Comparison of ENCODE assay signal across 8 cellular contexts in the genomic region with DNA sequence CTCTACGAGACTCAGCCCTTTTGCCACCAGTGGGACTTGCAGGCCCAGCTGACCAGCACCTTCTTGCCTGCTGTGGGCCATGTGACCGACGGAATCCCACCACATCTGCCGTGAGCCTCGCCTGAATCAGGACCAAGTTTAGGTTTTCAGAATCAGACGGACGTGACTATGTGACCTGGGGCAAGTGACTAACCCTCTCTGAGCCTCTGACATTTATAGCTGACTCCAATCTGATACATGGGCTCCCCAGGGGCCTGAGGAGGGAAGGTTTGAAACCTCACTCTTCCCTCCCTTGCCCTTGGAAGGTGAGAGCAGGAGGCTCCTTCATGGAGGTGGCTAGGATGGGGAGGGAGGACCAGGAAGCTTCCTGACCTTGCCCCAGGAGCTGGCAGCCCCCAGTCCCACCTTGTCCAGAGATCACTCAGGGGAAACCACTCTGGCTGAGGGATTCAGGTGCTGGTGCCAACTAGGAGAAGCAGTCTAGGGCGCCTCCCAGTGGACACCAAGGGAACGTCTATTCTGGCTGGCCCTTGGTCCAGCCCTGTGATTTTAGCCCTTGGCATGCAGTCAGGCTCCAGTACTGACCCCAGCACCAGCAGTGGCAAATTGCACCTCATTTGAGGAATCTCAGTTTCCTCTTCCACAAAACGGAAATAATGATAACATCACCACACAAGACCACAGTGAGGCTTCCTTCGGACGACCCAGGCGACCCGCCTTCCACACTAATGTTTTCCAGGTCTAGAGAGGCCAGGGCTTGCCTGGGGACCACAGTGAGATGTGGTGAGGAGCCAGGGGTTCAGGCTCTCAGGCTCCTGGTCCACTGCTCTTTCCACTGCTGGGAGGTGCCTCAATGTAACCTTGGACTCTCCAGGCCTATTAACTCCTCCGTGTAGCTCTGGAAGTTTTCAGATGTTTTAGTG.
A peak's percentile ranks its signal among the peaks of the same experiment; 100 is the strongest.
DNase-seq lines count a peak whose midpoint lies in the region; TF ChIP-seq lines count a peak whose summit lies in the region.

No MANE protein-coding gene starts in this region.

- no peak overlapping the region for H3K9ac ChIP-seq in parathyroid adenoma

- TF ChIP-seq CTCF in GM12875 (IDR thresholded peaks at IDR 0.05; ENCODE audit: borderline replicate concordance, insufficient read depth, low read depth, low read length) (peak; percentile 79), foreskin fibroblast (IDR thresholded peaks at IDR 0.05; ENCODE audit: low read depth, low read length) (peak; percentile 91), parathyroid adenoma (IDR thresholded peaks at IDR 0.05) (peak; percentile 70)

- H3K27ac ChIP-seq in parathyroid adenoma, result no peak overlapping the region

- H3K36me3 ChIP-seq in parathyroid adenoma (ENCODE audit: control insufficient read depth, insufficient read depth, low read length), result no peaks in the 10 kb centered on the region

- no peaks in the 10 kb centered on the region for H3K27me3 ChIP-seq in parathyroid adenoma (ENCODE audit: control insufficient read depth, insufficient read depth, low read length)

- H3K4me3 ChIP-seq in GM12875 (ENCODE audit: low read depth, low read length), result no peak overlapping the region
- no peak overlapping the region for H3K4me3 ChIP-seq in foreskin fibroblast (ENCODE audit: low read depth in 1 of 2, low read length in 2 of 2)
- H3K4me3 ChIP-seq in parathyroid adenoma (ENCODE audit: low read depth, low read length), result no peak overlapping the region

- no peak overlapping the region for H2AFZ ChIP-seq in parathyroid adenoma

- no peaks in the 10 kb centered on the region for H3K9me3 ChIP-seq in parathyroid adenoma (ENCODE audit: control insufficient read depth, low read length)

- no peak overlapping the region for H3K4me2 ChIP-seq in parathyroid adenoma (ENCODE audit: low read length)

- H3K79me2 ChIP-seq in parathyroid adenoma, result no peaks in the 10 kb centered on the region

- peak; percentile 81 for DNase-seq in AG08396 (ENCODE audit: low spot score)
- peak; percentile 24 for DNase-seq in NCI-H345 treated with DMSO at 0.1 percent for 48 hours (lab: John Stamatoyannopoulos, UW; ENCODE audit: unreplicated experiment)
- peak; percentile 2 for DNase-seq in activated T-cell treated with anti-CD3 and anti-CD28 coated beads for 4 hours
- peak; percentile 63 to 93 for DNase-seq in foreskin fibroblast
- no peak for DNase-seq in GOT3 (lab: John Stamatoyannopoulos, UW)
- DNase-seq in NCI-H2171 (lab: John Stamatoyannopoulos, UW), result no peak

- H3K4me1 ChIP-seq in parathyroid adenoma, result no peaks in the 10 kb centered on the region

Comparison
In these comparisons a context has a peak if more than half of its experiments do, and no peak if none do; other contexts are left out.
1. DNase-seq: peak in AG08396 (single experiment), NCI-H345 treated with DMSO at 0.1 percent for 48 hours (single experiment), activated T-cell treated with anti-CD3 and anti-CD28 coated beads for 4 hours (single experiment) and foreskin fibroblast (2 of 2); none in GOT3 (single experiment) and NCI-H2171 (single experiment).
2. Peak in every context shown above with its lines, with median percentiles within 50 percentile points of each other: CTCF ChIP-seq.